In genomic region chr12:41697161-41697560, GRCh38 we compare ENCODE assay signal across 8 cellular contexts.
"Had no signal": no experiment of that assay in that cellular context is flagged by ENCODE, and none has a peak within 500 bp of the region (broad histone marks: within the 10 kb centered on the region; RNA-seq: fewer than 3 reads in every experiment).

No MANE protein-coding gene starts in this region.

- H3K4me3 ChIP-seq: gastrocnemius medialis, lower lobe of right lung, thyroid gland had no signal

- H3K27ac ChIP-seq: gastrocnemius medialis, lower lobe of right lung, thyroid gland had no signal

- H3K27me3 ChIP-seq: gastrocnemius medialis, thyroid gland had no signal

- H3K4me1 ChIP-seq: gastrocnemius medialis, lower lobe of right lung, thyroid gland had no signal

- H3K36me3 ChIP-seq: gastrocnemius medialis, lower lobe of right lung, thyroid gland had no signal

- DNase-seq: activated gamma-delta T cell treated with Interleukin-2 at 50 U/mL for 16 hours; effector CD8-positive, alpha-beta T cell; gastrocnemius medialis; head of caudate nucleus; lower lobe of right lung; stimulated activated naive B cell treated with anti-CD40 and anti-IgM and Interleukin-4, amounts not matched to agents 10 μg/mL and 1 μg/mL and 100 μg/mL, for 72 hours; T1000; thyroid gland had no signal

- H3K9me3 ChIP-seq: gastrocnemius medialis, lower lobe of right lung, thyroid gland had no signal
